1 cellular context compared by ENCODE assay signal in the genomic region with DNA sequence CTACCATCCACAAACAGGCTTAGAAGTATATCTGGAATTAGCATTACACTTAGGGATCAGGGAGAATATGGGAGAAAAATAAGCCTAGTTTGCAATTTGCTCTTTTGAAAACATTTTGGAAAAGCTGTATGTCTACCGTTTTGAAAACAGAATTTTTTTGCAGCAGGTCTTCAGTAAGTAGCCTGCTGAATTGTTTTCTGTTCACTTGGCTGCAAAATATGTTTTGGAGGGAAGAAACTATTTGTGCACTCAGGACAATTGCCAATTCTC.
TF ChIP-seq lines count a peak whose summit lies in the region.

No MANE protein-coding gene starts in this region.

TF ChIP-seq in IMR-90, 13 proteins besides CTCF, POLR2A, EP300 and RAD21:
- TF ChIP-seq, protein P1, sequence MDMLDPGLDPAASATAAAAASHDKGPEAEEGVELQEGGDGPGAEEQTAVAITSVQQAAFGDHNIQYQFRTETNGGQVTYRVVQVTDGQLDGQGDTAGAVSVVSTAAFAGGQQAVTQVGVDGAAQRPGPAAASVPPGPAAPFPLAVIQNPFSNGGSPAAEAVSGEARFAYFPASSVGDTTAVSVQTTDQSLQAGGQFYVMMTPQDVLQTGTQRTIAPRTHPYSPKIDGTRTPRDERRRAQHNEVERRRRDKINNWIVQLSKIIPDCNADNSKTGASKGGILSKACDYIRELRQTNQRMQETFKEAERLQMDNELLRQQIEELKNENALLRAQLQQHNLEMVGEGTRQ (IDR thresholded peaks at IDR 0.05; ENCODE audit: low read depth, low read length): no peak
- TF ChIP-seq CEBPB (IDR thresholded peaks at IDR 0.05; ENCODE audit: low read depth, low read length) (no peak), MAZ (IDR thresholded peaks at IDR 0.05; ENCODE audit: borderline replicate concordance, low read depth, low read length) (no peak), RFX5 (IDR thresholded peaks at IDR 0.05; ENCODE audit: low read depth, low read length) (no peak), SMC3 (IDR thresholded peaks at IDR 0.05; ENCODE audit: low read depth, low read length) (no peak), BHLHE40 (IDR thresholded peaks at IDR 0.05; ENCODE audit: low read depth, low read length) (no peak), FOS (IDR thresholded peaks at IDR 0.05; ENCODE audit: low read depth, low read length) (no peak), RCOR1 (IDR thresholded peaks at IDR 0.05; ENCODE audit: insufficient replicate concordance, low read length) (no peak)
- TF ChIP-seq, protein P2, sequence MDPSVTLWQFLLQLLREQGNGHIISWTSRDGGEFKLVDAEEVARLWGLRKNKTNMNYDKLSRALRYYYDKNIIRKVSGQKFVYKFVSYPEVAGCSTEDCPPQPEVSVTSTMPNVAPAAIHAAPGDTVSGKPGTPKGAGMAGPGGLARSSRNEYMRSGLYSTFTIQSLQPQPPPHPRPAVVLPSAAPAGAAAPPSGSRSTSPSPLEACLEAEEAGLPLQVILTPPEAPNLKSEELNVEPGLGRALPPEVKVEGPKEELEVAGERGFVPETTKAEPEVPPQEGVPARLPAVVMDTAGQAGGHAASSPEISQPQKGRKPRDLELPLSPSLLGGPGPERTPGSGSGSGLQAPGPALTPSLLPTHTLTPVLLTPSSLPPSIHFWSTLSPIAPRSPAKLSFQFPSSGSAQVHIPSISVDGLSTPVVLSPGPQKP (IDR thresholded peaks at IDR 0.05; ENCODE audit: borderline replicate concordance, low read depth, low read length): no peak
